Comparison of ENCODE assay signal across 13 cellular contexts in the genomic region with DNA sequence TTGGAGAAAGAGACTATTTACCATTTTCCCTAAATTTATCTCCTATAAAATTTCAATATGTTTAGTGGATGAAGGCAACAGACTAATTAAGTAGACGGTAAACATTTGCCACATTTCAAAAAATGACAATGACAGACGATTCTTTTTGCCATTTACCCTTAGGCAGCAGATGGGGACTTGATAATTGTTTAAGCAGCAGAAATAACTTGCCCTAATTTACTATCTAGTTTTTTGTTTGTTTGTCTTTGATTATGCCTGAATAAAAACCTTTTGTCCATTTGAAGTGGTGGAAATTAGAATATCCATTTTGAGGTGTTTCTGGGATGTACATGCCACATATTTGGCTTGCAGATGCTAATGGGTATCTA.
DNase-seq lines count a peak whose midpoint lies in the region; ATAC-seq lines count a peak whose summit lies in the region.
"Had no signal": no experiment of that assay in that cellular context is flagged by ENCODE, and none has a peak within 500 bp of the region (broad histone marks: within the 10 kb centered on the region; RNA-seq: fewer than 3 reads in every experiment).

No MANE protein-coding gene starts in this region.

- ATAC-seq in HG03175 (IDR thresholded peaks at IDR 0.05; ENCODE audit: unreplicated experiment), result no peak
- ATAC-seq: T-cell had no signal

- DNase-seq in NCI-H1436 (lab: John Stamatoyannopoulos, UW) (peak; percentile 22), NCI-H1436 treated with DMSO at 0.1 percent for 48 hours (lab: John Stamatoyannopoulos, UW) (no peak), NCI-H146 (lab: John Stamatoyannopoulos, UW) (peak; percentile 49), NCI-H2171 (lab: John Stamatoyannopoulos, UW) (peak; percentile 53), cerebellar cortex (ENCODE audit: low spot score) (peak; percentile 1), glomerular visceral epithelial cell (ENCODE audit: extremely low spot score) (no peak)
- no peak for DNase-seq in activated effector memory CD4-positive, alpha-beta T cell treated with anti-CD3 and anti-CD28 coated beads, Interleukin-2, amount 50 U/mL, for 16 hours
- DNase-seq: CD4-positive, alpha-beta T cell; NCI-H187 treated with DMSO at 0.1 percent for 48 hours; NCI-H524 treated with DMSO at 0.1 percent for 48 hours; SHP77; T-cell had no signal

Comparison
In these comparisons a context has a peak if more than half of its experiments do, and no peak if none do; other contexts are left out.
1. DNase-seq: peak in NCI-H1436 (single experiment), NCI-H146 (single experiment), NCI-H2171 (single experiment) and cerebellar cortex (single experiment); none in NCI-H1436 treated with DMSO at 0.1 percent for 48 hours (single experiment), activated effector memory CD4-positive, alpha-beta T cell treated with anti-CD3 and anti-CD28 coated beads, Interleukin-2, amount 50 U/mL, for 16 hours (single experiment) and glomerular visceral epithelial cell (single experiment).